1 cellular context compared by ENCODE assay signal in the genomic region with DNA sequence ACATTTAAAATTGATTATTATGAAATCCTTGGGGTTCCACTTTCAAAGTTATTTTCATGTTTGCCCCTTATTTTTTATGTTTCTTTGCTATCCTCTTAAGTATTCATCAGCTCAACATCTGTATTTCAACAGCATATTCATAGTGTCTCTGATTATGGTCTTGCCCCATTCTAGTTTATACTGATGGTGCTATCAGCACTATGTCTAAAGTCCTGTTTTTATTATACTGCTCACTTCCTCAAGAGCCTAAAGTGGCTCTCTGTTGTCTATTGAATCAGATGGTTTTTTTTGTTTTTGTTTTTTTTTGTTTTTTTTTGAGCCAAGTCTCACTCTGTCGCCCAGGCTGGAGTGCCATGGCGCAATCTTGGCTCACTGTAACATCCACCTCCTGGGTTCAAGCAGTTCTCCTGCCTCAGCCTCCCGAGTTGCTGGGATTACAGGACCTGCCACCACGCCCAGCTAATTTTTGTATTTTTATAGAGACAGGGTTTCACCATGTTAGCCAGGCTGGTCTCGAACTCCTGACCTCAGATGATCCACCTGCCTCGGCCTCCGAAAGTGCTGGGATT.
A peak's percentile ranks its signal among the peaks of the same experiment; 100 is the strongest.
TF ChIP-seq lines count a peak whose summit lies in the region.

No MANE protein-coding gene starts in this region.

TF ChIP-seq in K562, 482 proteins besides CTCF, POLR2A, EP300 and RAD21:
- TF ChIP-seq CEBPB (tag; IDR thresholded peaks at IDR 0.05) (peak; percentile 23; the same call in 1 of the 2 replicates), ZNF431 (CRISPR knock-in tag; IDR thresholded peaks at IDR 0.05) (0 out of 2 replicates have a peak, but pooled peaks have one; percentile 26)
